3 cellular contexts compared by ENCODE assay signal in genomic region chr7:93858857-93859256, GRCh38.
TF ChIP-seq lines count a peak whose summit lies in the region.

No MANE protein-coding gene starts in this region.

TF ChIP-seq in HepG2, 621 proteins besides CTCF, POLR2A, EP300 and RAD21:
- no peak for TF ChIP-seq KIAA2018 (CRISPR knock-in tag; IDR thresholded peaks at IDR 0.05; ENCODE audit: borderline replicate concordance)
- TF ChIP-seq CBX5 (CRISPR knock-in tag; IDR thresholded peaks at IDR 0.05; ENCODE audit: borderline replicate concordance), result no peak
- peak; percentile 34 to 48; a peak in 2 of 4 replicates for TF ChIP-seq MAFK (conservative IDR thresholded peaks at IDR 0.05 in 1 of 2, IDR thresholded peaks at IDR 0.05 in 1 of 2; ENCODE audit: low read length in 2 of 2)

TF ChIP-seq in IMR-90, 13 proteins besides CTCF, POLR2A, EP300 and RAD21:
- no peak for TF ChIP-seq ELK1 (IDR thresholded peaks at IDR 0.05; ENCODE audit: borderline replicate concordance, low read depth, low read length)
- no peak for TF ChIP-seq RFX5 (IDR thresholded peaks at IDR 0.05; ENCODE audit: low read depth, low read length)
- no peak for TF ChIP-seq USF2 (IDR thresholded peaks at IDR 0.05; ENCODE audit: low read depth, low read length)
- TF ChIP-seq BHLHE40 (IDR thresholded peaks at IDR 0.05; ENCODE audit: low read depth, low read length), result no peak
- no peak for TF ChIP-seq SMC3 (IDR thresholded peaks at IDR 0.05; ENCODE audit: low read depth, low read length)
- peak; percentile 26 for TF ChIP-seq MAFK (IDR thresholded peaks at IDR 0.05; ENCODE audit: low read depth, low read length)
TF ChIP-seq in IMR-90: peak in this region for 1.

TF ChIP-seq in K562, 482 proteins besides CTCF, POLR2A, EP300 and RAD21:
- TF ChIP-seq ZNF830 (CRISPR knock-in tag; IDR thresholded peaks at IDR 0.05) (no peak), ZNF316 (IDR thresholded peaks at IDR 0.05) (peak; percentile 56; the same call in 1 of the 2 replicates)
